Comparison of ENCODE assay signal across 28 cellular contexts in genomic region chr1:48099011-48099550, GRCh38.
"Had no signal": no experiment of that assay in that cellular context is flagged by ENCODE, and none has a peak within 500 bp of the region (broad histone marks: within the 10 kb centered on the region; RNA-seq: fewer than 3 reads in every experiment).

No MANE protein-coding gene starts in this region.

- H3K9me3 Mint-ChIP-seq: central memory CD8-positive, alpha-beta T cell had no signal

- DNase-seq: activated CD4-positive, alpha-beta T cell treated with anti-CD3 and anti-CD28 coated beads for 4 hours; activated CD4-positive, alpha-beta T cell treated with anti-CD3 and anti-CD28 coated beads, Interleukin-2, amount 50 U/mL, for 48 hours; activated CD4-positive, CD25-positive, alpha-beta regulatory T cell; activated CD8-positive, alpha-beta memory T cell treated with anti-CD3 and anti-CD28 coated beads for 24 hours; activated effector memory CD4-positive, alpha-beta T cell treated with Interleukin-2 at 50 U/mL for 16 hours; activated naive CD4-positive, alpha-beta T cell treated with Interleukin-2 at 50 U/mL for 16 hours; anterior cingulate cortex; dermis blood vessel endothelial cell; effector CD4-positive, alpha-beta T cell; glutamatergic neuron; islet precursor cell; left colon; naive thymus-derived CD4-positive, alpha-beta T cell; occipital lobe; right lobe of liver; stimulated activated CD4-positive, alpha-beta T cell treated with anti-CD3 and anti-CD28 coated beads, Interleukin-4, amount 100 ng/mL, for 1 hour; stimulated activated naive CD8-positive, alpha-beta T cell treated with anti-CD3 and anti-CD28 coated beads, Interleukin-15, Interleukin-2, amounts not matched to agents 100 U/mL and 50 U/mL, for 24 hours; T-helper 1 cell; testis; transverse colon had no signal

- H3K4me3 Mint-ChIP-seq: activated naive CD8-positive, alpha-beta T cell; central memory CD8-positive, alpha-beta T cell; mesothelial cell of epicardium; naive thymus-derived CD4-positive, alpha-beta T cell; neural progenitor cell had no signal

- H3K4me1 Mint-ChIP-seq: neural progenitor cell had no signal

- H3K36me3 Mint-ChIP-seq: activated naive CD8-positive, alpha-beta T cell; mesothelial cell of epicardium; naive thymus-derived CD4-positive, alpha-beta T cell; neural progenitor cell had no signal

- FAIRE-seq: bronchial epithelial cell, endometrium, frontal cortex, urothelium cell line had no signal

- H3K27ac Mint-ChIP-seq: activated naive CD8-positive, alpha-beta T cell; mesothelial cell of epicardium; naive thymus-derived CD4-positive, alpha-beta T cell; neural progenitor cell had no signal

- ATAC-seq: left colon; naive thymus-derived CD4-positive, alpha-beta T cell; right lobe of liver; stimulated activated naive CD8-positive, alpha-beta T cell treated with anti-CD3 and anti-CD28 coated beads, Interleukin-15, Interleukin-2, amounts not matched to agents 100 U/mL and 50 U/mL, for 24 hours had no signal
